In the genomic region with DNA sequence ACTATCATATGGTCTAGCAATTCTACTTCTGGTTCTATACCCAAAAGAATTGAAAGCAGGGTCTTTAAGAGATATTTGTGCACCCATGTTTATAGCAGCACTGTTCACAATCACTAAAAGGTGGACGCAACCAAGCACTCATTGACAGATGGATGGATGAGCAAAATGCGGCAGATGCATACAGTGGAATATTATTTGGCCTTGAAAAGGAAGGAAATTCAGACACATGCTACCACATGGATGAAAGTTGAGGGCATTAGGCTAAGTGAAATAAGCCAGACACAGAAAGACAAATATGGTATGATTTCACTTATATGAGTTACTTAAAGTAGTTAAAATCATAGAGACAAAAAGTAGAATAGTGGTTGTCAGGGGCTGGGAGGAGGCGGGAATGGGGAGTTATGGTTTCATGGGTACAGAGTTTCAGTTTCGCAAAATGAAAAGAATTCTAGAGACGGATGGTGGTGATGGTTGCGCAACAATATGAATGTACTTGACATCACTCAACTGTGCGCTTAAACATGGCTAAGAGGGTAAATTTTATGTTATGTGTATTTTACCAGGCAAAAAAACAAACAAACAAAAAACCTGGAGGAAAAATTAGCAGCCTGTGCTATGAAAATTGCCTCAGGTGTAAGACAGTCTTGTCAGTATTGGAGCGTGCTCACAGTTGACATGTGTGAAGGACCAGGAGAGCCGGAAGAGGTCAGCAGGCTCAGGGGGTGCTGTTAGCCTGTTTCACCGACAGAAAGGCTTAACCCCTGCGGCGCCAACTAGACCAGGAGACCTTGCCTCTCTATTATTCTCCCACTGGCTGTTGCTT, we compare ENCODE assay signal across 11 cellular contexts. TPM values are rescaled to one million over a fixed set of nuclear protein-coding genes. Genes with fewer than 3 reads are reported as not detected.
DNase-seq lines count a peak whose midpoint lies in the region; ATAC-seq and TF ChIP-seq lines count a peak whose summit lies in the region.
"Had no signal": no experiment of that assay in that cellular context is flagged by ENCODE, and none has a peak within 500 bp of the region (broad histone marks: within the 10 kb centered on the region; RNA-seq: fewer than 3 reads in every experiment).

No MANE protein-coding gene starts in this region.

- H3K4me1 Mint-ChIP-seq in WTC11 (peaks cover 42% of the 10 kb centered on the region), type B pancreatic cell (ENCODE audit: unreplicated experiment) (peaks cover 36% of the 10 kb centered on the region)

- H3K9ac ChIP-seq in IMR-90 (ENCODE audit: low read depth, low read length) (no peak overlapping the region), iPS-20b (ENCODE audit: low read depth, low read length) (peak overlapping the region; percentile 34; the same call in 1 of the 2 replicates)
- H3K9ac ChIP-seq: BLaER1 had no signal

- H3K4me1 ChIP-seq in IMR-90 (ENCODE audit: control insufficient read depth, insufficient read depth, low read length) (no peaks in the 10 kb centered on the region), iPS-20b (ENCODE audit: insufficient read depth, low read length) (peaks cover 26% of the 10 kb centered on the region)
- H3K4me1 ChIP-seq: BLaER1 had no signal

- peaks cover 4% of the 10 kb centered on the region for H3K27me3 Mint-ChIP-seq in WTC11 (ENCODE audit: low read depth)
- H3K27me3 Mint-ChIP-seq in type B pancreatic cell: peaks cover 25% of the 10 kb centered on the region

- H3K4me3 Mint-ChIP-seq in WTC11 (no peak overlapping the region), type B pancreatic cell (no peak overlapping the region)

- H3K9me1 ChIP-seq in IMR-90 (ENCODE audit: insufficient read depth, low read length): no peaks in the 10 kb centered on the region

- H3K18ac ChIP-seq in IMR-90 (ENCODE audit: low read depth, low read length): no peak overlapping the region

- dilution Hi-C loops in IMR-90 (cut with HindIII; ENCODE audit: low sequenced_read_pairs, unreplicated experiment): no loop called here

- H3K9me3 ChIP-seq in IMR-90 (ENCODE audit: control insufficient read depth, insufficient read depth, low read length): no peaks in the 10 kb centered on the region
- H3K9me3 ChIP-seq in iPS-20b (ENCODE audit: insufficient read depth, low read depth, low read length): no peaks in the 10 kb centered on the region
- H3K9me3 ChIP-seq: BLaER1 had no signal

- H2AK9ac ChIP-seq in IMR-90 (replicated peaks; ENCODE audit: low read depth, low read length, poor library complexity): no peak overlapping the region

- H4K8ac ChIP-seq in IMR-90 (ENCODE audit: low read depth in 2 of 2, low read length in 2 of 2): no peak overlapping the region

- H3K23ac ChIP-seq in IMR-90 (ENCODE audit: low read depth, low read length): no peak overlapping the region

- H3K4ac ChIP-seq in IMR-90 (ENCODE audit: low read depth, low read length): no peak overlapping the region

- no peak overlapping the region for H3K4me3 ChIP-seq in IMR-90 (ENCODE audit: insufficient read depth, low read depth, low read length)
- peak overlapping the region; percentile 17; the same call in 1 of the 2 replicates for H3K4me3 ChIP-seq in iPS-20b (ENCODE audit: low read length)
- H3K4me3 ChIP-seq: BLaER1 had no signal

- in situ Hi-C loops in IMR-90 (cut with MboI; ENCODE audit: low sequenced_read_pairs): no loop called here

- TF ChIP-seq POLR2A in IMR-90 (IDR thresholded peaks at IDR 0.05; ENCODE audit: low read depth, low read length): no peak

- intact Hi-C loops in IMR-90 (cut with micrococcal nuclease): no loop called here

- POLR2A ChIA-PET in IMR-90 (lab: Charles Lee; ENCODE audit: unreplicated experiment): no interaction called here
- POLR2A ChIA-PET in WTC11 (lab: Charles Lee): no interaction called here

- ATAC-seq in IMR-90 (ENCODE audit: low read depth) (no peak), WTC11 (peak; percentile 36)

- H2AK5ac ChIP-seq in IMR-90 (ENCODE audit: low read depth, low read length): no peak overlapping the region

- H3K4me2 ChIP-seq in IMR-90 (ENCODE audit: low read depth, low read length): no peak overlapping the region
- H3K4me2 ChIP-seq: BLaER1 had no signal

- TF ChIP-seq CTCF in IMR-90 (conservative IDR thresholded peaks at IDR 0.05; ENCODE audit: low read depth, low read length) (no peak), WTC11 (IDR thresholded peaks at IDR 0.05) (no peak), type B pancreatic cell (conservative IDR thresholded peaks at IDR 0.05) (no peak)

- DNase-seq in CD1c-positive myeloid dendritic cell (ENCODE audit: extremely low spot score) (peak; percentile 24), IMR-90 (no peak), WTC11 (ENCODE audit: low spot score) (peak; percentile 33), kidney tubule cell (ENCODE audit: low spot score) (no peak), type B pancreatic cell (ENCODE audit: extremely low spot score, unreplicated experiment) (no peak), dedifferentiated amniotic fluid mesenchymal stem cell (ENCODE audit: extremely low spot score) (no peak), NCI-H1436 treated with DMSO at 0.1 percent for 48 hours (lab: John Stamatoyannopoulos, UW) (no peak)
- DNase-seq: NCI-H526 had no signal

- H4K20me1 ChIP-seq in IMR-90 (ENCODE audit: insufficient read depth, low read length): no peaks in the 10 kb centered on the region
- H4K20me1 ChIP-seq: BLaER1 had no signal

- no peaks in the 10 kb centered on the region for H3K9me3 Mint-ChIP-seq in WTC11
- no peaks in the 10 kb centered on the region for H3K9me3 Mint-ChIP-seq in type B pancreatic cell

- H3K36me3 ChIP-seq in IMR-90 (ENCODE audit: control insufficient read depth, insufficient read depth, low read length): no peaks in the 10 kb centered on the region
- H3K36me3 ChIP-seq in iPS-20b (ENCODE audit: insufficient read depth, low read depth, low read length): no peaks in the 10 kb centered on the region
- H3K36me3 ChIP-seq: BLaER1 had no signal

- H3K27ac Mint-ChIP-seq in WTC11: no peak overlapping the region
- no peak overlapping the region for H3K27ac Mint-ChIP-seq in type B pancreatic cell

- no peak overlapping the region for H2AFZ ChIP-seq in IMR-90 (replicated peaks; ENCODE audit: low read length, poor library complexity)

- no CpG with 5 or more reads among the region's 12 CpGs for WGBS in IMR-90 (ENCODE audit: extremely low coverage in 2 of 2, insufficient read length in 1 of 2), 2 experiments

- no peak overlapping the region for H2BK5ac ChIP-seq in IMR-90 (ENCODE audit: low read depth, low read length, poor library complexity, severe bottlenecking)

- no peak overlapping the region for H3K56ac ChIP-seq in IMR-90 (ENCODE audit: extremely low read depth, insufficient read depth, low read length)

- BruUV-seq in IMR-90 (replicated peaks; lab: Mats Ljungman, UMichigan): no TSS peak

- TF ChIP-seq RAD21 in IMR-90 (IDR thresholded peaks at IDR 0.05; ENCODE audit: low read length): no peak

- peaks cover 19% of the 10 kb centered on the region for H3K27me3 ChIP-seq in IMR-90 (ENCODE audit: control insufficient read depth, insufficient read depth, low read length)
- peaks cover 7% of the 10 kb centered on the region; the same call in 1 of the 2 replicates for H3K27me3 ChIP-seq in iPS-20b (ENCODE audit: insufficient read depth, low read length)
- H3K27me3 ChIP-seq: BLaER1 had no signal

- H2BK120ac ChIP-seq in IMR-90 (ENCODE audit: low read depth, low read length): no peak overlapping the region

- H4K5ac ChIP-seq in IMR-90 (ENCODE audit: low read depth, low read length): no peak overlapping the region

- H4K91ac ChIP-seq in IMR-90 (ENCODE audit: insufficient read depth, low read depth, low read length): no peak overlapping the region

- H2BK20ac ChIP-seq in IMR-90 (ENCODE audit: low read depth, low read length): no peak overlapping the region

- no peak overlapping the region for H3K27ac ChIP-seq in IMR-90 (ENCODE audit: insufficient read depth, low read length)
- no peak overlapping the region for H3K27ac ChIP-seq in iPS-20b (ENCODE audit: low read length)
- H3K27ac ChIP-seq: BLaER1 had no signal

- H3K14ac ChIP-seq in IMR-90 (replicated peaks; ENCODE audit: low read depth, low read length): no peak overlapping the region

- no peak overlapping the region for H2BK15ac ChIP-seq in IMR-90 (ENCODE audit: low read depth, low read length)

- CTCF ChIA-PET in IMR-90 (lab: Yijun Ruan, JAX): no interaction called here
- CTCF ChIA-PET in WTC11 (lab: Charles Lee): no interaction called here

- H3K36me3 Mint-ChIP-seq in WTC11 (no peaks in the 10 kb centered on the region), type B pancreatic cell (no peaks in the 10 kb centered on the region)

- H3K79me1 ChIP-seq in IMR-90 (ENCODE audit: low read depth in 1 of 2, low read length in 2 of 2): no peaks in the 10 kb centered on the region

TF ChIP-seq in IMR-90, 13 proteins besides CTCF, POLR2A, EP300 and RAD21:
- TF ChIP-seq RFX5 (IDR thresholded peaks at IDR 0.05; ENCODE audit: low read depth, low read length): no peak
- peak; percentile 93 for TF ChIP-seq CEBPB (IDR thresholded peaks at IDR 0.05; ENCODE audit: low read depth, low read length)
- no peak for TF ChIP-seq RCOR1 (IDR thresholded peaks at IDR 0.05; ENCODE audit: insufficient replicate concordance, low read length)

TF ChIP-seq in WTC11, 78 proteins besides CTCF, POLR2A, EP300 and RAD21 (continues in another document):
- TF ChIP-seq CBFB (CRISPR knock-in tag; IDR thresholded peaks at IDR 0.05; ENCODE audit: low read depth): no peak
- TF ChIP-seq, protein P1, sequence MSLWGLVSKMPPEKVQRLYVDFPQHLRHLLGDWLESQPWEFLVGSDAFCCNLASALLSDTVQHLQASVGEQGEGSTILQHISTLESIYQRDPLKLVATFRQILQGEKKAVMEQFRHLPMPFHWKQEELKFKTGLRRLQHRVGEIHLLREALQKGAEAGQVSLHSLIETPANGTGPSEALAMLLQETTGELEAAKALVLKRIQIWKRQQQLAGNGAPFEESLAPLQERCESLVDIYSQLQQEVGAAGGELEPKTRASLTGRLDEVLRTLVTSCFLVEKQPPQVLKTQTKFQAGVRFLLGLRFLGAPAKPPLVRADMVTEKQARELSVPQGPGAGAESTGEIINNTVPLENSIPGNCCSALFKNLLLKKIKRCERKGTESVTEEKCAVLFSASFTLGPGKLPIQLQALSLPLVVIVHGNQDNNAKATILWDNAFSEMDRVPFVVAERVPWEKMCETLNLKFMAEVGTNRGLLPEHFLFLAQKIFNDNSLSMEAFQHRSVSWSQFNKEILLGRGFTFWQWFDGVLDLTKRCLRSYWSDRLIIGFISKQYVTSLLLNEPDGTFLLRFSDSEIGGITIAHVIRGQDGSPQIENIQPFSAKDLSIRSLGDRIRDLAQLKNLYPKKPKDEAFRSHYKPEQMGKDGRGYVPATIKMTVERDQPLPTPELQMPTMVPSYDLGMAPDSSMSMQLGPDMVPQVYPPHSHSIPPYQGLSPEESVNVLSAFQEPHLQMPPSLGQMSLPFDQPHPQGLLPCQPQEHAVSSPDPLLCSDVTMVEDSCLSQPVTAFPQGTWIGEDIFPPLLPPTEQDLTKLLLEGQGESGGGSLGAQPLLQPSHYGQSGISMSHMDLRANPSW (CRISPR knock-in tag; conservative IDR thresholded peaks at IDR 0.05; ENCODE audit: low read depth): no peak

RNA-seq across cellular contexts. Expression of a gene that starts 26.5 kb away (rescaled TPM):
- total RNA-seq in IMR-90 (2012; rRNA removed) (not detected in 2 replicates), WTC11 (2021) (1.0 to 1.8 TPM (median 1.8 TPM) in 3 replicates), type B pancreatic cell (ENCODE audit: low replicate concordance) (0.29 and 0.58 TPM in 2 replicates)
- polyA plus RNA-seq in IMR-90 (2012; rRNA removed): not detected in 2 replicates
- not detected in 2 replicates for polyA plus RNA-seq in IMR-90 (2012; cell fraction: cytosol; rRNA removed)
- polyA plus RNA-seq in IMR-90 (2012; cell fraction: nucleus; rRNA removed; ENCODE audit: low replicate concordance): 0.04 TPM in 1 of 2 replicates, not detected in the other
- total RNA-seq: myocyte had no signal

Comparison
In these comparisons a context has a peak if more than half of its experiments do, and no peak if none do; other contexts are left out.
1. DNase-seq: peak in CD1c-positive myeloid dendritic cell (single experiment) and WTC11 (single experiment); none in IMR-90 (single experiment), kidney tubule cell (single experiment), type B pancreatic cell (single experiment), dedifferentiated amniotic fluid mesenchymal stem cell (single experiment) and NCI-H1436 treated with DMSO at 0.1 percent for 48 hours (single experiment).